ENCODE assay signal across 8 cellular contexts in genomic region chr12:3202734-3203446, GRCh38.
DNase-seq lines count a peak whose midpoint lies in the region; ATAC-seq, FAIRE-seq and TF ChIP-seq lines count a peak whose summit lies in the region.

No MANE protein-coding gene starts in this region.

- no peak overlapping the region for H3K4me3 Mint-ChIP-seq in activated T-cell treated with anti-CD3 and anti-CD28 coated beads, Interleukin-2, amount 50 U/mL, for 24 hours

- peaks cover 12% of the 10 kb centered on the region for H3K4me1 ChIP-seq in foreskin keratinocyte

- peaks cover 52% of the 10 kb centered on the region for H3K27me3 Mint-ChIP-seq in activated T-cell treated with anti-CD3 and anti-CD28 coated beads, Interleukin-2, amount 50 U/mL, for 24 hours

- TF ChIP-seq CTCF in foreskin keratinocyte (conservative IDR thresholded peaks at IDR 0.05): peak; percentile 83

- ATAC-seq in foreskin keratinocyte: no peak

- no peaks in the 10 kb centered on the region for H3K9me3 Mint-ChIP-seq in activated T-cell treated with anti-CD3 and anti-CD28 coated beads, Interleukin-2, amount 50 U/mL, for 24 hours

- H3K27ac Mint-ChIP-seq in activated T-cell treated with anti-CD3 and anti-CD28 coated beads, Interleukin-2, amount 50 U/mL, for 24 hours: no peak overlapping the region

- H3K36me3 Mint-ChIP-seq in activated T-cell treated with anti-CD3 and anti-CD28 coated beads, Interleukin-2, amount 50 U/mL, for 24 hours (ENCODE audit: low read depth): no peaks in the 10 kb centered on the region

- no peak overlapping the region for H3K27ac ChIP-seq in foreskin keratinocyte

- H3K27me3 ChIP-seq in foreskin keratinocyte: peaks cover 33% of the 10 kb centered on the region

- DNase-seq in SIG-M5 treated with dmso at 0.1 percent for 504 hours (lab: John Stamatoyannopoulos, UW; ENCODE audit: unreplicated experiment): peak; percentile 23
- DNase-seq in SIG-M5 (lab: John Stamatoyannopoulos, UW): no peak
- DNase-seq in NCI-H774 (lab: John Stamatoyannopoulos, UW): peak; percentile 30
- DNase-seq in activated T-cell treated with anti-CD3 and anti-CD28 coated beads, Interleukin-2, amount 50 U/mL, for 24 hours: peak; percentile 76
- DNase-seq in foreskin keratinocyte: peak; percentile 20
- peak; percentile 88 for DNase-seq in retina
- DNase-seq in kidney tubule cell (ENCODE audit: low spot score): no peak
- DNase-seq in RCC 7860 (ENCODE audit: low spot score): no peak

- H3K4me1 Mint-ChIP-seq in activated T-cell treated with anti-CD3 and anti-CD28 coated beads, Interleukin-2, amount 50 U/mL, for 24 hours (ENCODE audit: low read depth): peaks cover 4% of the 10 kb centered on the region

- no peak for FAIRE-seq in RCC 7860 (lab: Jason Lieb, UNC)

Comparison
In these comparisons a context has a peak if more than half of its experiments do, and no peak if none do; other contexts are left out.
1. DNase-seq: peak in SIG-M5 treated with dmso at 0.1 percent for 504 hours (single experiment), NCI-H774 (single experiment), activated T-cell treated with anti-CD3 and anti-CD28 coated beads, Interleukin-2, amount 50 U/mL, for 24 hours (single experiment), foreskin keratinocyte (2 of 2) and retina (single experiment); none in SIG-M5 (single experiment), kidney tubule cell (single experiment) and RCC 7860 (single experiment).